16 cellular contexts compared by ENCODE assay signal in genomic region chr15:41897327-41897726, GRCh38. TPM values are rescaled to one million over a fixed set of nuclear protein-coding genes. Genes with fewer than 3 reads are reported as not detected.
DNase-seq lines count a peak whose midpoint lies in the region; ATAC-seq, FAIRE-seq and TF ChIP-seq lines count a peak whose summit lies in the region.
"Had no signal": no experiment of that assay in that cellular context is flagged by ENCODE, and none has a peak within 500 bp of the region (broad histone marks: within the 10 kb centered on the region; RNA-seq: fewer than 3 reads in every experiment).

No MANE protein-coding gene starts in this region.

- H3K36me3 Mint-ChIP-seq in activated naive CD4-positive, alpha-beta T cell treated with anti-CD3 and anti-CD28 coated beads, Interleukin-2, amount 50 U/mL, for 24 hours: no peaks in the 10 kb centered on the region
- no peaks in the 10 kb centered on the region for H3K36me3 Mint-ChIP-seq in brain

- no peaks in the 10 kb centered on the region for H3K27me3 Mint-ChIP-seq in activated naive CD4-positive, alpha-beta T cell treated with anti-CD3 and anti-CD28 coated beads, Interleukin-2, amount 50 U/mL, for 24 hours
- no peaks in the 10 kb centered on the region for H3K27me3 Mint-ChIP-seq in brain

- no peak overlapping the region for H3K4me2 ChIP-seq in osteoblast (ENCODE audit: insufficient read depth, low read length)

- no peak overlapping the region for H2AFZ ChIP-seq in osteoblast (ENCODE audit: low read length)

- no peak for FAIRE-seq in urothelium cell line (lab: Jason Lieb, UNC)
- FAIRE-seq: kidney had no signal

- TF ChIP-seq CTCF in brain (conservative IDR thresholded peaks at IDR 0.05) (no peak), osteoblast (IDR thresholded peaks at IDR 0.05; ENCODE audit: extremely low read depth, low read depth, low read length) (no peak)

- no peak for DNase-seq in activated naive CD4-positive, alpha-beta T cell treated with anti-CD3 and anti-CD28 coated beads, Interleukin-2, amount 50 U/mL, for 16 hours
- DNase-seq in H7 (peak; percentile 60), osteoblast (ENCODE audit: insufficient read length, low spot score, missing footprints) (peak; percentile 73), KG1 (lab: John Stamatoyannopoulos, UW) (no peak), urothelium cell line (ENCODE audit: low spot score) (no peak)
- DNase-seq: activated effector memory CD4-positive, alpha-beta T cell treated with Interleukin-2 at 50 U/mL for 16 hours; dorsolateral prefrontal cortex; NCI-H1048; NCI-H774 had no signal

- peaks cover 4% of the 10 kb centered on the region for H4K20me1 ChIP-seq in osteoblast (ENCODE audit: insufficient read depth, low read length)

- no peak overlapping the region for H3K4me3 ChIP-seq in H7 (ENCODE audit: insufficient read depth, low read depth, low read length)
- H3K4me3 ChIP-seq in osteoblast (ENCODE audit: insufficient read depth, low read length): no peak overlapping the region
- H3K4me3 ChIP-seq: dorsolateral prefrontal cortex, heart left ventricle had no signal

- no peak overlapping the region for H3K27ac ChIP-seq in osteoblast (ENCODE audit: low read depth, low read length)
- H3K27ac ChIP-seq: heart left ventricle had no signal

- H3K4me1 Mint-ChIP-seq in activated naive CD4-positive, alpha-beta T cell treated with anti-CD3 and anti-CD28 coated beads, Interleukin-2, amount 50 U/mL, for 24 hours: peaks cover 38% of the 10 kb centered on the region
- peaks cover 18% of the 10 kb centered on the region for H3K4me1 Mint-ChIP-seq in brain

- H3K36me3 ChIP-seq in H7 (replicated peaks; ENCODE audit: control insufficient read depth, insufficient read depth, low read length): peaks cover 1% of the 10 kb centered on the region; the same call in 1 of the 2 replicates
- H3K36me3 ChIP-seq in osteoblast (ENCODE audit: insufficient read depth, low read length): peaks cover 11% of the 10 kb centered on the region

- H3K27ac Mint-ChIP-seq in activated naive CD4-positive, alpha-beta T cell treated with anti-CD3 and anti-CD28 coated beads, Interleukin-2, amount 50 U/mL, for 24 hours: peak overlapping the region; percentile 24
- H3K27ac Mint-ChIP-seq in brain: peak overlapping the region in 3 of 5 experiments; percentile 1 to 65 (median 40)

- H3K4me1 ChIP-seq in osteoblast (ENCODE audit: insufficient read depth, low read length): peaks cover 13% of the 10 kb centered on the region

- ATAC-seq in HG03039 (IDR thresholded peaks at IDR 0.05; ENCODE audit: unreplicated experiment): no peak
- ATAC-seq: heart left ventricle, sciatic nerve, SK-N-SH treated with all-trans-retinoic acid at 6 μM for 48 hours had no signal

- no peaks in the 10 kb centered on the region for H3K79me2 ChIP-seq in osteoblast (ENCODE audit: insufficient read depth, low read length)

- no peaks in the 10 kb centered on the region for H3K27me3 ChIP-seq in H7 (ENCODE audit: control insufficient read depth, insufficient read depth, low read length)
- H3K27me3 ChIP-seq in osteoblast (ENCODE audit: insufficient read depth, low read length): no peaks in the 10 kb centered on the region
- H3K27me3 ChIP-seq: dorsolateral prefrontal cortex, heart left ventricle had no signal

- H3K4me3 Mint-ChIP-seq in activated naive CD4-positive, alpha-beta T cell treated with anti-CD3 and anti-CD28 coated beads, Interleukin-2, amount 50 U/mL, for 24 hours: no peak overlapping the region
- no peak overlapping the region for H3K4me3 Mint-ChIP-seq in brain

- no peaks in the 10 kb centered on the region for H3K9me3 ChIP-seq in osteoblast (ENCODE audit: low read depth, low read length)
- H3K9me3 ChIP-seq: heart left ventricle had no signal

- H3K9me3 Mint-ChIP-seq in activated naive CD4-positive, alpha-beta T cell treated with anti-CD3 and anti-CD28 coated beads, Interleukin-2, amount 50 U/mL, for 24 hours: no peaks in the 10 kb centered on the region
- H3K9me3 Mint-ChIP-seq in brain: no peaks in the 10 kb centered on the region

RNA-seq across cellular contexts. Expression of gene SPTBN5, which starts 3.5 kb away (rescaled TPM):
- total RNA-seq in H7 (2014; rRNA removed; shearing (Covaris generic)): 0.17 and 0.55 TPM in 2 replicates
- polyA plus RNA-seq in brain (ENCODE audit: insufficient read depth, low read depth, low replicate concordance): 0.12 TPM
- total RNA-seq in osteoblast: under 0.01 and 0.36 TPM in 2 replicates

RNA-seq across cellular contexts. Expression of gene PLA2G4B, which starts 58.7 kb away (rescaled TPM):
- 3.0 and 5.3 TPM in 2 replicates for total RNA-seq in H7 (2014; rRNA removed; shearing (Covaris generic))
- polyA plus RNA-seq in brain (ENCODE audit: insufficient read depth, low read depth, low replicate concordance): 1.2 TPM
- 0.72 and 1.2 TPM in 2 replicates for total RNA-seq in osteoblast

Comparison
In these comparisons a context has a peak if more than half of its experiments do, and no peak if none do; other contexts are left out.
1. DNase-seq: peak in H7 (single experiment) and osteoblast (single experiment); none in activated naive CD4-positive, alpha-beta T cell treated with anti-CD3 and anti-CD28 coated beads, Interleukin-2, amount 50 U/mL, for 16 hours (single experiment), KG1 (single experiment) and urothelium cell line (single experiment).